8 cellular contexts compared by ENCODE assay signal in the genomic region with DNA sequence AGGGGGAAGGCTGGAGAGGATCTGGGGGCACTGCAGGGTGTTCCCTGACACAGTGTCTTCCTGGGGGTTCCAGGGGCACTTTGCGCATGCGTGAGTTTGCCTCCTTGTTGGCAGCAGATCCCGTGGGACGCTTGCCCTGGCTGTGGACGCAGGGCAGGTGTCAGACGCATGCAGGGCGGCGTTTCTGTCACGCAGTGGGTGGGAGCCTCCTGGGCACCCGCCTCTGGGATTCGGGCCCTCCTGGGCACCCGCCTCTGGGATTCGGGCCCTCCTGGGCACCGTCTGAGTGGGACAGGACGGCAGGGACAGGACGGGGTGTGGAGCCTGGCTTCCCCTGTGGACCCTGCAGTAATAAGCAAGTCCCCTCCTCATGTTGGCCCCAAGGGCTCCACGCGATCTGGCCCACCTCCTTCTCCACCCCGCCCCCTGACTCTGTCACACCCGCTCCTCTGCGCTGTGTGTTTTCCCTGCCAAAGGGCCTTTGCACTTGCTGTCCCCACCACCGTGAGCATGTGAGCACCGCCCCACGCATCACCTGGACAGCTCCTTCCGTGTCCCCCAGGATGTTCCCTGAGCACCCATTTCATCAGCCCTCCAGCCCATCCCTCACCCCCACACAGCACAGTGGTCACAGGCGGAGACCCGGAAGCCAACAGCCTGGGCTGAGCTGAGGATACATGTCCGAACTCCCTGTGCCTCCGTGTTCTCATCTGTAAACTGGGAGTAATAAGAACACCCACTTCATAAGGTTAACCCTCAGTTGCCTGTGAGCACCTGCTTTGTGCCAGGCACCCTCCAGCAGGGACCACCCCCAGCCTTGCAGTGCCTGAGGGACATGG. TPM values are rescaled to one million over a fixed set of nuclear protein-coding genes. Genes with fewer than 3 reads are reported as not detected.
DNase-seq lines count a peak whose midpoint lies in the region; ATAC-seq and TF ChIP-seq lines count a peak whose summit lies in the region.

No MANE protein-coding gene starts in this region.

- ATAC-seq in Right ventricle myocardium inferior = no peak
- ATAC-seq in HG03045 (IDR thresholded peaks at IDR 0.05; ENCODE audit: unreplicated experiment) = no peak
- ATAC-seq in HG03442 (IDR thresholded peaks at IDR 0.05; ENCODE audit: unreplicated experiment) = no peak

- intact Hi-C loops in Right ventricle myocardium inferior (cut with DNase I) (loop anchor here (10.0 kb wide), 1 partner anchor 122 kb away; no protein-coding TSS in a partner anchor), vagina (cut with DNase I) (no loop called here)

- no peaks in the 10 kb centered on the region for H3K9me3 ChIP-seq in right atrium auricular region
- H3K9me3 ChIP-seq in vagina = no peaks in the 10 kb centered on the region

- TF ChIP-seq CTCF in right atrium auricular region (IDR thresholded peaks at IDR 0.05) (no peak), WI38 (IDR thresholded peaks at IDR 0.05; ENCODE audit: low read depth, low read length) (no peak), vagina (IDR thresholded peaks at IDR 0.05) (no peak)

- H3K4me3 ChIP-seq in right atrium auricular region (peak overlapping the region in 1 of 2 donors; percentile 56), WI38 (ENCODE audit: low read depth, low read length) (peak overlapping the region; percentile 54), vagina (peak overlapping the region; percentile 34 to 41)

- no peak for TF ChIP-seq POLR2A in vagina (IDR thresholded peaks at IDR 0.05)

- DNase-seq in Right ventricle myocardium inferior (ENCODE audit: missing footprints) (peak; percentile 59), right atrium auricular region (ENCODE audit: low spot score) (no peak), iris pigment epithelial cell (ENCODE audit: low read depth) (peak; percentile 31), vagina (ENCODE audit: extremely low spot score in 2 of 2) (no peak), HuH-7.5 (ENCODE audit: low spot score) (no peak)

- H3K36me3 ChIP-seq in right atrium auricular region (no peaks in the 10 kb centered on the region), vagina (no peaks in the 10 kb centered on the region)

- H3K27ac ChIP-seq in right atrium auricular region (peak overlapping the region in 1 of 2 donors; percentile 23), vagina (peak overlapping the region; percentile 70)

- H3K27me3 ChIP-seq in right atrium auricular region (peaks cover 4 to 13% of the 10 kb centered on the region in 2 donors), vagina (no peaks in the 10 kb centered on the region)

- H3K4me1 ChIP-seq in right atrium auricular region (peaks cover 0 to 42% of the 10 kb centered on the region in 2 donors), vagina (peaks cover 40% of the 10 kb centered on the region)

RNA-seq across cellular contexts. Expression of a gene that starts 4.4 kb away (rescaled TPM):
- total RNA-seq in Right ventricle myocardium inferior (0.73 TPM), right atrium auricular region (1 to 10 TPM; 2.1 to 3.2 TPM), vagina (5.2 TPM)

Comparison
In these comparisons a context has a peak if more than half of its experiments do, and no peak if none do; other contexts are left out.
1. DNase-seq: peak in Right ventricle myocardium inferior (single experiment) and iris pigment epithelial cell (single experiment); none in right atrium auricular region (single experiment), vagina (0 of 2) and HuH-7.5 (single experiment).